10 cellular contexts compared by ENCODE assay signal in genomic region chr6:150301871-150302800, GRCh38.
DNase-seq lines count a peak whose midpoint lies in the region; ATAC-seq and TF ChIP-seq lines count a peak whose summit lies in the region.
"Had no signal": no experiment of that assay in that cellular context is flagged by ENCODE, and none has a peak within 500 bp of the region (broad histone marks: within the 10 kb centered on the region; RNA-seq: fewer than 3 reads in every experiment).

No MANE protein-coding gene starts in this region.

- no peaks in the 10 kb centered on the region for H3K4me1 ChIP-seq in breast epithelium

- intact Hi-C loops in MCF 10A (cut with micrococcal nuclease) (loop anchor here (2.0 kb wide), 1 partner anchor 33 kb away; no protein-coding TSS in a partner anchor), breast epithelium (cut with DNase I; ENCODE audit: low total_unique reads) (no loop called here)

- peak overlapping the region; percentile 14 for H3K27ac Mint-ChIP-seq in MCF 10A (ENCODE audit: low read depth, unreplicated experiment)

- no peaks in the 10 kb centered on the region for H3K9me3 Mint-ChIP-seq in MCF 10A (ENCODE audit: unreplicated experiment)

- TF ChIP-seq CTCF in MCF 10A (IDR thresholded peaks at IDR 0.05; ENCODE audit: unreplicated experiment) (no peak), breast epithelium (IDR thresholded peaks at IDR 0.05) (no peak), choroid plexus epithelial cell (conservative IDR thresholded peaks at IDR 0.05; ENCODE audit: low read depth, low read length) (no peak)

- H3K27me3 ChIP-seq in breast epithelium = no peaks in the 10 kb centered on the region

- no peak for TF ChIP-seq POLR2A in breast epithelium (IDR thresholded peaks at IDR 0.05)

- no peaks in the 10 kb centered on the region for H3K27me3 Mint-ChIP-seq in MCF 10A (ENCODE audit: insufficient read depth, unreplicated experiment)

- peaks cover 6 to 8% of the 10 kb centered on the region in 2 donors for H3K9me3 ChIP-seq in breast epithelium

- POLR2A ChIA-PET in MCF 10A (lab: Yijun Ruan, JAX) = interaction anchor here (0.6 to 3.2 kb wide), 11 partner anchors 10 to 157 kb away, joined by 3 to 24 read pairs (median 4); no protein-coding TSS in a partner anchor

- H3K4me1 Mint-ChIP-seq in MCF 10A (ENCODE audit: insufficient read depth, unreplicated experiment) = peaks cover 20% of the 10 kb centered on the region

- H3K36me3 Mint-ChIP-seq in MCF 10A (ENCODE audit: insufficient read depth, unreplicated experiment) = no peaks in the 10 kb centered on the region

- H3K4me3 ChIP-seq in breast epithelium = no peak overlapping the region
- H3K4me3 ChIP-seq in choroid plexus epithelial cell (ENCODE audit: low read depth, low read length) = no peak overlapping the region

- ATAC-seq in HG03460 (IDR thresholded peaks at IDR 0.05; ENCODE audit: unreplicated experiment) (peak; percentile 86), GM19328 (IDR thresholded peaks at IDR 0.05; ENCODE audit: unreplicated experiment) (no peak)

- CTCF ChIA-PET in MCF 10A (lab: Yijun Ruan, JAX) = interaction anchor here (0.6 to 1.3 kb wide), 3 partner anchors 22 to 149 kb away, joined by 3 to 5 read pairs (median 3); no protein-coding TSS in a partner anchor

- peak; percentile 67 for DNase-seq in MCF 10A (ENCODE audit: unreplicated experiment)
- no peak for DNase-seq in breast epithelium (ENCODE audit: low spot score in 2 of 2)
- DNase-seq in choroid plexus epithelial cell (ENCODE audit: low read depth) = peak; percentile 63
- DNase-seq in stromal cell of bone marrow (ENCODE audit: low read depth) = peak; percentile 64
- no peak for DNase-seq in GOT3 (lab: John Stamatoyannopoulos, UW)
- no peak for DNase-seq in SK-N-DZ (ENCODE audit: low spot score)
- DNase-seq: DND-41 had no signal

- H3K27ac ChIP-seq in breast epithelium = no peak overlapping the region
- H3K27ac ChIP-seq: VCaP had no signal

- H3K36me3 ChIP-seq in breast epithelium = no peaks in the 10 kb centered on the region

- H3K4me3 Mint-ChIP-seq in MCF 10A (ENCODE audit: unreplicated experiment) = no peak overlapping the region

- no TSS peak for BruUV-seq in MCF 10A (replicated peaks; lab: Mats Ljungman, UMichigan)

Comparison
In these comparisons a context has a peak if more than half of its experiments do, and no peak if none do; other contexts are left out.
1. DNase-seq: peak in MCF 10A (single experiment), choroid plexus epithelial cell (single experiment) and stromal cell of bone marrow (single experiment); none in breast epithelium (0 of 2), GOT3 (single experiment) and SK-N-DZ (single experiment).